21 cellular contexts compared by ENCODE assay signal in genomic region chr9:90288275-90288639, GRCh38.
"Had no signal": no experiment of that assay in that cellular context is flagged by ENCODE, and none has a peak within 500 bp of the region (broad histone marks: within the 10 kb centered on the region; RNA-seq: fewer than 3 reads in every experiment).

No MANE protein-coding gene starts in this region.

- H3K27me3 Mint-ChIP-seq: activated naive CD8-positive, alpha-beta T cell; central memory CD8-positive, alpha-beta T cell had no signal

- H3K9me3 ChIP-seq: adrenal gland, breast epithelium, mucosa of descending colon, stomach, transverse colon, uterus had no signal

- H3K27ac Mint-ChIP-seq: activated CD8-positive, alpha-beta T cell treated with anti-CD3 and anti-CD28 coated beads, Interleukin-2, amount 10 ng/mL, durations not matched to agents 7 days and 5 days; activated naive CD8-positive, alpha-beta T cell; nephron progenitor cell; stimulated activated effector memory CD8-positive, alpha-beta T cell treated with anti-CD3 and anti-CD28 coated beads, Interleukin-12 subunit alpha, Interleukin-12 subunit beta, amount 100 ng/mL, for 72 hours had no signal

- H3K36me3 ChIP-seq: adrenal gland, breast epithelium, stomach, transverse colon, uterus had no signal

- H3K4me3 ChIP-seq: adrenal gland, breast epithelium, mucosa of descending colon, stomach, transverse colon, uterus had no signal

- H3K4me3 Mint-ChIP-seq: activated CD8-positive, alpha-beta T cell treated with anti-CD3 and anti-CD28 coated beads, Interleukin-2, amount 10 ng/mL, durations not matched to agents 7 days and 5 days; activated naive CD8-positive, alpha-beta T cell; central memory CD8-positive, alpha-beta T cell; nephron progenitor cell; stimulated activated effector memory CD8-positive, alpha-beta T cell treated with anti-CD3 and anti-CD28 coated beads, Interleukin-12 subunit alpha, Interleukin-12 subunit beta, amount 100 ng/mL, for 72 hours had no signal

- H3K27me3 ChIP-seq: adrenal gland, breast epithelium, transverse colon, uterus had no signal

- H3K4me1 ChIP-seq: breast epithelium, stomach, transverse colon, uterus had no signal

- ATAC-seq: activated CD8-positive, alpha-beta T cell treated with anti-CD3 and anti-CD28 coated beads, Interleukin-2, amount 10 ng/mL, durations not matched to agents 7 days and 5 days; left colon; sciatic nerve had no signal

- H3K27ac ChIP-seq: adrenal gland, breast epithelium, stomach, transverse colon, uterus had no signal

- DNase-seq: activated CD4-positive, alpha-beta T cell treated with anti-CD3 and anti-CD28 coated beads for 1 hour; activated CD4-positive, alpha-beta T cell treated with anti-CD3 and anti-CD28 coated beads, Interleukin-2, amount 50 U/mL, for 1 hour; activated CD8-positive, alpha-beta T cell treated with anti-CD3 and anti-CD28 coated beads, Interleukin-2, amount 10 ng/mL, durations not matched to agents 7 days and 5 days; activated naive CD4-positive, alpha-beta T cell; adrenal gland; effector memory CD4-positive, alpha-beta T cell; left colon; mucosa of descending colon; nephron progenitor cell; nucleus accumbens; small intestine; stomach; uterus had no signal

- FAIRE-seq: colon, frontal cortex, small intestine had no signal

- H3K36me3 Mint-ChIP-seq: activated naive CD8-positive, alpha-beta T cell; stimulated activated effector memory CD8-positive, alpha-beta T cell treated with anti-CD3 and anti-CD28 coated beads, Interleukin-12 subunit alpha, Interleukin-12 subunit beta, amount 100 ng/mL, for 72 hours had no signal

- H3K4me1 Mint-ChIP-seq: central memory CD8-positive, alpha-beta T cell; nephron progenitor cell; stimulated activated effector memory CD8-positive, alpha-beta T cell treated with anti-CD3 and anti-CD28 coated beads, Interleukin-12 subunit alpha, Interleukin-12 subunit beta, amount 100 ng/mL, for 72 hours had no signal
